ENCODE assay signal across 19 cellular contexts in genomic region chr6:113640046-113640445, GRCh38.
"Had no signal": no experiment of that assay in that cellular context is flagged by ENCODE, and none has a peak within 500 bp of the region (broad histone marks: within the 10 kb centered on the region; RNA-seq: fewer than 3 reads in every experiment).

No MANE protein-coding gene starts in this region.

- H3K9me3 ChIP-seq: adrenal gland, vagina had no signal

- H3K36me3 ChIP-seq: adrenal gland, cardiac muscle cell, vagina had no signal

- DNase-seq: activated CD4-positive, alpha-beta memory T cell treated with anti-CD3 and anti-CD28 coated beads for 36 hours; activated CD4-positive, alpha-beta T cell treated with anti-CD3 and anti-CD28 coated beads for 36 hours; activated gamma-delta T cell treated with Interleukin-2 at 50 U/mL for 16 hours; activated T-cell treated with anti-CD3 and anti-CD28 coated beads for 4 hours; adrenal gland; endodermal cell; foreskin fibroblast; hypothalamus; islet precursor cell; mammary epithelial cell; occipital lobe; right cardiac atrium; stimulated activated CD4-positive, alpha-beta T cell treated with anti-CD3 and anti-CD28 coated beads, Interleukin-15, amount 100 ng/mL, for 24 hours; stimulated activated CD4-positive, alpha-beta T cell treated with anti-CD3 and anti-CD28 coated beads, Interleukin-2, amount 100 ng/mL, for 48 hours; trophoblast cell had no signal

- H3K4me3 ChIP-seq: adrenal gland, cardiac muscle cell, skin epidermis, vagina had no signal

- H3K4me1 ChIP-seq: adrenal gland had no signal

- H3K27me3 ChIP-seq: adrenal gland, cardiac muscle cell, vagina had no signal

- H3K27ac ChIP-seq: adrenal gland, cardiac muscle cell, epithelial cell of prostate, skin epidermis, vagina had no signal
